8 cellular contexts compared by ENCODE assay signal in the genomic region with DNA sequence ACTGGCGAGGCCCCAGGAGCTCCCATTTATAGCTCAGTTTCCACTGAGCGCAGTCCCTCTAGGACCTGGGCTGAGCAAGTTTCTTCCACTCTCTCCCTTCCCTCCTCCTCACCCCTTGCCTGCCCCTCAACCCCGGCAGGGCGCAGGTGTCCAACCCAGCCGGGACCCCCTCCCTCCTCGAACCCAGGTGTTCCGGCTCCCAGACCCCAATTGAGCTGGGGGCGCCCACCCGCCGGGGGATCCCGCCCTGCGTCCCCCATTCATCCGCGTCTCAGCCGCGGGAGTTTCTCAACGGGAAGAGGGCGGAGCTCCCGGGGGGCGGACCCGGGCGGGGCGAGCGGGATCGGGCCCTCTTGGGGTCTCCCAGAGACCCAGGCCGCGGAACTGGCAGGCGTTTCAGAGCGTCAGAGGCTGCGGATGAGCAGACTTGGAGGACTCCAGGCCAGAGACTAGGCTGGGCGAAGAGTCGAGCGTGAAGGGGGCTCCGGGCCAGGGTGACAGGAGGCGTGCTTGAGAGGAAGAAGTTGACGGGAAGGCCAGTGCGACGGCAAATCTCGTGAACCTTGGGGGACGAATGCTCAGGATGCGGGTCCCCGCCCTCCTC. TPM values are rescaled to one million over a fixed set of nuclear protein-coding genes. Genes with fewer than 3 reads are reported as not detected.
DNase-seq lines count a peak whose midpoint lies in the region; ATAC-seq and TF ChIP-seq lines count a peak whose summit lies in the region.

A gene (plus strand): TSS at position 366 of the 604 bp plus-strand sequence. CDS start 209 bp downstream, at position 575.

- H3K9ac ChIP-seq in trophoblast cell (ENCODE audit: low read length): no peak within 1 kb of the TSS

- H4K12ac ChIP-seq in trophoblast cell (ENCODE audit: low read depth, low read length): no peak within 1 kb of the TSS

- H2BK12ac ChIP-seq in trophoblast cell (ENCODE audit: low read length): no peak within 1 kb of the TSS

- no peaks in the 10 kb centered on the region for H3K9me3 Mint-ChIP-seq in activated CD4-positive, alpha-beta memory T cell treated with anti-CD3 and anti-CD28 coated beads for 36 hours

- H3K79me2 ChIP-seq in trophoblast cell (ENCODE audit: control insufficient read depth, insufficient read depth, low read length, poor library complexity): no peaks in the 10 kb centered on the region

- peaks cover 59% of the 10 kb centered on the region for H3K27me3 Mint-ChIP-seq in activated CD4-positive, alpha-beta memory T cell treated with anti-CD3 and anti-CD28 coated beads for 36 hours

- H3K27ac ChIP-seq in cardiac muscle cell (no peak within 1 kb of the TSS), trophoblast cell (ENCODE audit: low read depth, low read length) (no peak within 1 kb of the TSS)

- ATAC-seq in GM18870 (IDR thresholded peaks at IDR 0.05; ENCODE audit: unreplicated experiment) (no peak), HG03196 (IDR thresholded peaks at IDR 0.05; ENCODE audit: unreplicated experiment) (no peak)

- no peak within 1 kb of the TSS for H2AK5ac ChIP-seq in trophoblast cell (ENCODE audit: low read length)

- H3K4me2 ChIP-seq in trophoblast cell (ENCODE audit: low read length): peak within 1 kb of the TSS; percentile 62

- TF ChIP-seq CTCF in cardiac muscle cell (IDR thresholded peaks at IDR 0.05; ENCODE audit: low read depth, low read length) (no peak), fibroblast of mammary gland (conservative IDR thresholded peaks at IDR 0.05; ENCODE audit: control insufficient read depth, insufficient read depth, low read depth, low read length) (no peak)

- CTCF ChIA-PET in activated CD4-positive, alpha-beta memory T cell treated with anti-CD3 and anti-CD28 coated beads for 36 hours (lab: Charles Lee): no interaction called here

- no CpG with 5 or more reads among the region's 42 CpGs for WGBS in trophoblast cell (ENCODE audit: extremely low coverage, insufficient coverage, insufficient read length)

- intact Hi-C loops in cardiac septum (cut with DNase I): no loop called here
- intact Hi-C loops in activated CD4-positive, alpha-beta memory T cell treated with anti-CD3 and anti-CD28 coated beads for 36 hours (cut with micrococcal nuclease): no loop called here

- H4K91ac ChIP-seq in trophoblast cell (ENCODE audit: low read depth, low read length): no peak within 1 kb of the TSS

- H3K4me3 ChIP-seq in cardiac muscle cell: peak within 1 kb of the TSS; percentile 60
- H3K4me3 ChIP-seq in fibroblast of mammary gland (ENCODE audit: control insufficient read depth, low read depth, low read length): peak within 1 kb of the TSS; percentile 24
- peak within 1 kb of the TSS; percentile 27 for H3K4me3 ChIP-seq in trophoblast cell (ENCODE audit: low read depth, low read length)

- peak in 1 of 2 donors; percentile 45 for DNase-seq in cardiac muscle cell (ENCODE audit: low read depth in 1 of 2, low spot score in 1 of 2)
- no peak for DNase-seq in cardiac septum (ENCODE audit: low spot score)
- peak; percentile 37 for DNase-seq in activated CD4-positive, alpha-beta memory T cell treated with anti-CD3 and anti-CD28 coated beads for 36 hours
- DNase-seq in fibroblast of mammary gland (ENCODE audit: low read depth): no peak
- DNase-seq in trophoblast cell: no peak
- no peak for DNase-seq in GM19238 (ENCODE audit: insufficient read length, low spot score)

- H3K4me1 ChIP-seq in cardiac muscle cell (ENCODE audit: low read depth) (peaks cover 14% of the 10 kb centered on the region), trophoblast cell (ENCODE audit: control insufficient read depth in 1 of 2, insufficient read depth in 2 of 2, low read length in 2 of 2) (peaks cover 6 to 9% of the 10 kb centered on the region in 2 experiments)

- H3K14ac ChIP-seq in trophoblast cell (ENCODE audit: low read length): no peak within 1 kb of the TSS

- H2BK120ac ChIP-seq in trophoblast cell (ENCODE audit: insufficient read depth, low read length, poor library complexity): no peak within 1 kb of the TSS

- no peak within 1 kb of the TSS for H3K18ac ChIP-seq in trophoblast cell (ENCODE audit: low read length)

- H4K8ac ChIP-seq in trophoblast cell (ENCODE audit: low read depth, low read length): no peak within 1 kb of the TSS

- no peak within 1 kb of the TSS for H3K4ac ChIP-seq in trophoblast cell (ENCODE audit: low read depth, low read length)

- no peaks in the 10 kb centered on the region for H3K9me3 ChIP-seq in cardiac muscle cell (ENCODE audit: low read depth)
- H3K9me3 ChIP-seq in trophoblast cell (ENCODE audit: insufficient read depth, low read depth, low read length): peaks cover 2% of the 10 kb centered on the region

- no peak within 1 kb of the TSS for H2BK5ac ChIP-seq in trophoblast cell (ENCODE audit: low read depth, low read length, poor library complexity)

- H3K4me3 Mint-ChIP-seq in activated CD4-positive, alpha-beta memory T cell treated with anti-CD3 and anti-CD28 coated beads for 36 hours: peak within 1 kb of the TSS; percentile 67

- POLR2A ChIA-PET in activated CD4-positive, alpha-beta memory T cell treated with anti-CD3 and anti-CD28 coated beads for 36 hours (lab: Charles Lee): interaction anchor here (1.3 kb wide), 1 partner anchor 108 kb away, joined by 3 read pairs; a partner anchor contains a TSS

- H3K79me1 ChIP-seq in trophoblast cell (ENCODE audit: low read length): no peaks in the 10 kb centered on the region

- H3K4me1 Mint-ChIP-seq in activated CD4-positive, alpha-beta memory T cell treated with anti-CD3 and anti-CD28 coated beads for 36 hours (ENCODE audit: low read depth): peaks cover 11% of the 10 kb centered on the region

- no peaks in the 10 kb centered on the region for H3K36me3 Mint-ChIP-seq in activated CD4-positive, alpha-beta memory T cell treated with anti-CD3 and anti-CD28 coated beads for 36 hours

- H3K27me3 ChIP-seq in cardiac muscle cell (peaks cover 47% of the 10 kb centered on the region), trophoblast cell (ENCODE audit: insufficient read depth, low read length) (peaks cover 47% of the 10 kb centered on the region)

- no peak within 1 kb of the TSS for H3K27ac Mint-ChIP-seq in activated CD4-positive, alpha-beta memory T cell treated with anti-CD3 and anti-CD28 coated beads for 36 hours

- no peak within 1 kb of the TSS for H3K23ac ChIP-seq in trophoblast cell (ENCODE audit: low read length)

- no peaks in the 10 kb centered on the region for H3K36me3 ChIP-seq in cardiac muscle cell
- no peaks in the 10 kb centered on the region for H3K36me3 ChIP-seq in trophoblast cell (ENCODE audit: control insufficient read depth in 1 of 2, insufficient read depth in 2 of 2, low read length in 2 of 2)

- H2AFZ ChIP-seq in trophoblast cell (ENCODE audit: insufficient read depth, low read length, poor library complexity): peak within 1 kb of the TSS; percentile 8

RNA-seq across cellular contexts. Expression of the gene that starts here (rescaled TPM):
- total RNA-seq in cardiac muscle cell (3.5 and 4.2 TPM in 2 replicates), cardiac septum (not detected)
- polyA plus RNA-seq in cardiac muscle cell: 3.2 and 3.7 TPM in 2 replicates
- under 1 TPM; 0.78 to 0.92 TPM for total RNA-seq in activated CD4-positive, alpha-beta memory T cell treated with anti-CD3 and anti-CD28 coated beads for 36 hours
- 0.10 and 0.11 TPM in 2 replicates for polyA plus RNA-seq in trophoblast cell (2013)

Comparison
In these comparisons a context has a peak if more than half of its experiments do, and no peak if none do; other contexts are left out.
1. Peak in DNase-seq in activated CD4-positive, alpha-beta memory T cell treated with anti-CD3 and anti-CD28 coated beads for 36 hours; RNA of the gene not detected or under 1 TPM.